ENCODE assay signal across 8 cellular contexts in the genomic region with DNA sequence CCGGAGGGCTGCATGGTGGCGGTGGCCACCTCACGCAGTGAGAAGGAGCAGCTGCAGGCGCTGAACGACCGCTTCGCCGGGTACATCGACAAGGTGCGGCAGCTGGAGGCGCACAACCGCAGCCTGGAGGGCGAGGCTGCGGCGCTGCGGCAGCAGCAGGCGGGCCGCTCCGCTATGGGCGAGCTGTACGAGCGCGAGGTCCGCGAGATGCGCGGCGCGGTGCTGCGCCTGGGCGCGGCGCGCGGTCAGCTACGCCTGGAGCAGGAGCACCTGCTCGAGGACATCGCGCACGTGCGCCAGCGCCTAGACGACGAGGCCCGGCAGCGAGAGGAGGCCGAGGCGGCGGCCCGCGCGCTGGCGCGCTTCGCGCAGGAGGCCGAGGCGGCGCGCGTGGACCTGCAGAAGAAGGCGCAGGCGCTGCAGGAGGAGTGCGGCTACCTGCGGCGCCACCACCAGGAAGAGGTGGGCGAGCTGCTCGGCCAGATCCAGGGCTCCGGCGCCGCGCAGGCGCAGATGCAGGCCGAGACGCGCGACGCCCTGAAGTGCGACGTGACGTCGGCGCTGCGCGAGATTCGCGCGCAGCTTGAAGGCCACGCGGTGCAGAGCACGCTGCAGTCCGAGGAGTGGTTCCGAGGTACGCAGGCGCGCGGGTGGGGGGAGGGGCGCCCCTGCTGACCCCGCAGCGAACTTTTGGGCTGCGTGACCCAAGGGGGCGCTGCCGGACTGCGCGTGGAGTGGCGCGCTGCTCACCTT. TPM values are rescaled to one million over a fixed set of nuclear protein-coding genes. Genes with fewer than 3 reads are reported as not detected.
A peak's percentile ranks its signal among the peaks of the same experiment; 100 is the strongest.
DNase-seq lines count a peak whose midpoint lies in the region; ATAC-seq, FAIRE-seq and TF ChIP-seq lines count a peak whose summit lies in the region.

No MANE protein-coding gene starts in this region.

- ATAC-seq in HepG2 (no peak), HG02840 (IDR thresholded peaks at IDR 0.05; ENCODE audit: low FRiP score, unreplicated experiment) (no peak), HG03565 (IDR thresholded peaks at IDR 0.05; ENCODE audit: unreplicated experiment) (no peak), HG03460 (IDR thresholded peaks at IDR 0.05; ENCODE audit: unreplicated experiment) (no peak)

- no peaks in the 10 kb centered on the region for H3K36me3 ChIP-seq in bronchial epithelial cell (ENCODE audit: control insufficient read depth, insufficient read depth, low read length)
- no peaks in the 10 kb centered on the region for H3K36me3 ChIP-seq in HepG2 (replicated peaks in 1 of 2; ENCODE audit: control insufficient read depth in 1 of 2, insufficient read depth in 2 of 2, low read length in 2 of 2)

- POLR2A ChIA-PET in HepG2 (lab: Yijun Ruan, JAX): no interaction called here

- TF ChIP-seq POLR2A in HepG2 (IDR thresholded peaks at IDR 0.05; ENCODE audit: insufficient read depth in 1 of 2, low read depth in 2 of 2, low read length in 2 of 2): no peak

- peaks cover 0 to 16% (median 6%) of the 10 kb centered on the region in 7 donors for H3K9me3 Mint-ChIP-seq in CD14-positive monocyte

- FAIRE-seq in bronchial epithelial cell (lab: Jason Lieb, UNC) (no peak), HepG2 (lab: Jason Lieb, UNC) (no peak)

- no peak for TF ChIP-seq RAD21 in HepG2 (CRISPR knock-in tag; IDR thresholded peaks at IDR 0.05)

- CTCF ChIA-PET in HepG2 (lab: Yijun Ruan, JAX; ENCODE audit: low intra/inter-chr PET ratio, low total read pairs): no interaction called here

- BruUV-seq in HepG2 (replicated peaks; lab: Mats Ljungman, UMichigan): no TSS peak

- DNase-seq in CD14-positive monocyte (ENCODE audit: low spot score) (no peak), OCI-M1 (lab: John Stamatoyannopoulos, UW) (peak; percentile 83), bronchial epithelial cell (ENCODE audit: low read depth) (peak; percentile 14), HepG2 (ENCODE audit: low spot score) (no peak)
- DNase-seq in stimulated activated CD8-positive, alpha-beta memory T cell treated with anti-CD3 and anti-CD28 coated beads, Interleukin-7, amount 100 ng/mL, for 48 hours (ENCODE audit: extremely low read depth in 1 of 2, low read depth in 1 of 2): peak; percentile 5 to 37

- TF ChIP-seq EP300 in HepG2 (IDR thresholded peaks at IDR 0.05; ENCODE audit: low read depth in 2 of 2, low read length in 2 of 2) (no peak), HepG2 (CRISPR knock-in tag; IDR thresholded peaks at IDR 0.05; ENCODE audit: borderline replicate concordance) (no peak)

- H3K36me3 Mint-ChIP-seq in CD14-positive monocyte: peaks cover 2 to 6% of the 10 kb centered on the region in 2 donors

- peaks cover 13% of the 10 kb centered on the region; the same call in 1 of the 2 replicates for H3K4me1 ChIP-seq in HepG2 (ENCODE audit: insufficient read depth, low read length)

- H3K9me3 ChIP-seq in HepG2 (ENCODE audit: low read length): no peaks in the 10 kb centered on the region

- WGBS in HepG2 (ENCODE audit: low lambda C conversion rate): 81% methylated on average over 106 of the region's 107 CpGs

- peaks cover 34% of the 10 kb centered on the region for H3K4me1 Mint-ChIP-seq in CD14-positive monocyte

- intact Hi-C loops in CD14-positive monocyte (cut with micrococcal nuclease): no loop called here
- intact Hi-C loops in HepG2 (cut with micrococcal nuclease; ENCODE audit: unreplicated experiment): no loop called here

- no peak overlapping the region for H2AFZ ChIP-seq in HepG2 (ENCODE audit: low read length)

- peaks cover 33% of the 10 kb centered on the region for H3K27me3 ChIP-seq in bronchial epithelial cell (ENCODE audit: control insufficient read depth, insufficient read depth, low read length)
- H3K27me3 ChIP-seq in HepG2 (ENCODE audit: control insufficient read depth in 1 of 2, insufficient read depth in 2 of 2, low read length in 2 of 2): peaks cover 10 to 40% of the 10 kb centered on the region in 2 experiments

- peak; percentile 21 for TF ChIP-seq CTCF in CD14-positive monocyte (IDR thresholded peaks at IDR 0.05)
- no peak for TF ChIP-seq CTCF in bronchial epithelial cell (IDR thresholded peaks at IDR 0.05; ENCODE audit: insufficient read depth, low read length, severe bottlenecking)
- TF ChIP-seq CTCF in HepG2 (CRISPR knock-in tag; IDR thresholded peaks at IDR 0.05): peak; percentile 23; the same call in 1 of the 2 replicates

- H3K4me3 Mint-ChIP-seq in CD14-positive monocyte: peak overlapping the region; percentile 66 to 74

- H3K4me3 ChIP-seq in bronchial epithelial cell (ENCODE audit: low read depth, low read length) (peak overlapping the region; percentile 9), HepG2 (replicated peaks in 1 of 3; ENCODE audit: insufficient read depth in 1 of 3, low read depth in 2 of 3, low read length in 3 of 3) (no peak overlapping the region)

- H4K20me1 ChIP-seq in HepG2 (ENCODE audit: insufficient read depth, low read length): peaks cover 7% of the 10 kb centered on the region; the same call in 1 of the 2 replicates

- no peak overlapping the region for H3K27ac ChIP-seq in HepG2 (ENCODE audit: extremely low read length, insufficient read depth, low read length)

- H3K27me3 Mint-ChIP-seq in CD14-positive monocyte (ENCODE audit: low read depth in 3 of 3): peaks cover 39 to 62% (median 42%) of the 10 kb centered on the region in 3 donors

- H3K9ac ChIP-seq in HepG2 (ENCODE audit: insufficient read depth, low read depth, low read length): no peak overlapping the region

- H3K79me2 ChIP-seq in HepG2 (ENCODE audit: insufficient read depth, low read length): no peaks in the 10 kb centered on the region

- no peak overlapping the region for H3K4me2 ChIP-seq in HepG2 (ENCODE audit: low read depth, low read length)

- no peak overlapping the region for H3K27ac Mint-ChIP-seq in CD14-positive monocyte

- in situ Hi-C loops in HepG2 (cut with HindIII; ENCODE audit: extremely low pct_ligation_motif_present, low pct_unique_long_range_greater_than_20kb): no loop called here

TF ChIP-seq in HepG2, 621 proteins besides CTCF, POLR2A, EP300 and RAD21 (continues in another document):
- TF ChIP-seq NAIF1 (CRISPR knock-in tag; IDR thresholded peaks at IDR 0.05; ENCODE audit: borderline replicate concordance): no peak
- TF ChIP-seq, protein P1, sequence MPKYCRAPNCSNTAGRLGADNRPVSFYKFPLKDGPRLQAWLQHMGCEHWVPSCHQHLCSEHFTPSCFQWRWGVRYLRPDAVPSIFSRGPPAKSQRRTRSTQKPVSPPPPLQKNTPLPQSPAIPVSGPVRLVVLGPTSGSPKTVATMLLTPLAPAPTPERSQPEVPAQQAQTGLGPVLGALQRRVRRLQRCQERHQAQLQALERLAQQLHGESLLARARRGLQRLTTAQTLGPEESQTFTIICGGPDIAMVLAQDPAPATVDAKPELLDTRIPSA (CRISPR knock-in tag; IDR thresholded peaks at IDR 0.05; ENCODE audit: borderline replicate concordance): no peak

RNA-seq across cellular contexts. Expression of a gene that starts 0.7 kb away (rescaled TPM):
- polyA plus RNA-seq in CD14-positive monocyte (under 1 TPM; 0.20 to 0.74 TPM), HepG2 (2011; rRNA removed) (not detected in 2 replicates)
- total RNA-seq in bronchial epithelial cell (under 0.01 and 0.13 TPM in 2 replicates), HepG2 (2016; rRNA removed; fragmentation: Illumina TruSeq; extraction: Trizol) (not detected in 2 replicates)
- total RNA-seq in HepG2 (2016; cell fraction: cytosol; rRNA removed; fragmentation: Illumina TruSeq; extraction: Trizol; ENCODE audit: low read depth): not detected in 2 replicates
- total RNA-seq in HepG2 (2016; cell fraction: insoluble cytoplasmic fraction; rRNA removed; fragmentation: Illumina TruSeq; extraction: Trizol): not detected in 2 replicates
- not detected in 2 replicates for total RNA-seq in HepG2 (2016; cell fraction: membrane; rRNA removed; fragmentation: Illumina TruSeq; extraction: Trizol)
- total RNA-seq in HepG2 (2016; cell fraction: nucleus; rRNA removed; fragmentation: Illumina TruSeq; extraction: Trizol): not detected in 2 replicates
- polyA plus RNA-seq in HepG2 (2011; cell fraction: cytosol; rRNA removed): not detected in 2 replicates
- not detected in 2 replicates for polyA plus RNA-seq in HepG2 (2011; cell fraction: nucleus; rRNA removed)
- not detected in 2 replicates for polyA plus RNA-seq in HepG2 (2012)
- polyA plus RNA-seq in HepG2 (2016; cell fraction: cytosol; fragmentation: Illumina TruSeq; extraction: Trizol; ENCODE audit: low read depth): not detected in 2 replicates
- polyA plus RNA-seq in HepG2 (2016; cell fraction: insoluble cytoplasmic fraction; fragmentation: Illumina TruSeq; extraction: Trizol; ENCODE audit: low read depth): not detected in 2 replicates
- not detected in 2 replicates for polyA plus RNA-seq in HepG2 (2016; cell fraction: membrane; fragmentation: Illumina TruSeq; extraction: Trizol; ENCODE audit: low read depth)
- not detected in 2 replicates for polyA plus RNA-seq in HepG2 (2016; cell fraction: nucleus; fragmentation: Illumina TruSeq; extraction: Trizol; ENCODE audit: insufficient read depth, low read depth)
- polyA minus RNA-seq in HepG2 (2011; rRNA and poly(A)+ RNA removed; ENCODE audit: low replicate concordance): 0.12 TPM in 1 of 2 replicates, not detected in the other
- not detected in 2 replicates for polyA minus RNA-seq in HepG2 (2011; cell fraction: cytosol; rRNA and poly(A)+ RNA removed)
- not detected in 2 replicates for polyA minus RNA-seq in HepG2 (2011; cell fraction: nucleus; rRNA and poly(A)+ RNA removed)

RNA-seq across cellular contexts. Expression of a gene that starts 42.3 kb away (rescaled TPM):
- polyA plus RNA-seq in CD14-positive monocyte (under 1 TPM in 1 of 2 donors, not detected in 1; 0.20 TPM), HepG2 (2011; rRNA removed) (not detected in 2 replicates)
- total RNA-seq in bronchial epithelial cell (not detected in 2 replicates), HepG2 (2016; rRNA removed; fragmentation: Illumina TruSeq; extraction: Trizol) (not detected in 2 replicates)
- not detected in 2 replicates for total RNA-seq in HepG2 (2016; cell fraction: cytosol; rRNA removed; fragmentation: Illumina TruSeq; extraction: Trizol; ENCODE audit: low read depth)
- total RNA-seq in HepG2 (2016; cell fraction: insoluble cytoplasmic fraction; rRNA removed; fragmentation: Illumina TruSeq; extraction: Trizol): not detected in 2 replicates
- total RNA-seq in HepG2 (2016; cell fraction: membrane; rRNA removed; fragmentation: Illumina TruSeq; extraction: Trizol): not detected in 2 replicates
- not detected in 2 replicates for total RNA-seq in HepG2 (2016; cell fraction: nucleus; rRNA removed; fragmentation: Illumina TruSeq; extraction: Trizol)
- polyA plus RNA-seq in HepG2 (2011; cell fraction: cytosol; rRNA removed): not detected in 2 replicates
- not detected in 2 replicates for polyA plus RNA-seq in HepG2 (2011; cell fraction: nucleus; rRNA removed)
- not detected in 2 replicates for polyA plus RNA-seq in HepG2 (2012)
- polyA plus RNA-seq in HepG2 (2016; cell fraction: cytosol; fragmentation: Illumina TruSeq; extraction: Trizol; ENCODE audit: low read depth): not detected in 2 replicates
- not detected in 2 replicates for polyA plus RNA-seq in HepG2 (2016; cell fraction: insoluble cytoplasmic fraction; fragmentation: Illumina TruSeq; extraction: Trizol; ENCODE audit: low read depth)
- polyA plus RNA-seq in HepG2 (2016; cell fraction: membrane; fragmentation: Illumina TruSeq; extraction: Trizol; ENCODE audit: low read depth): not detected in 2 replicates
- polyA plus RNA-seq in HepG2 (2016; cell fraction: nucleus; fragmentation: Illumina TruSeq; extraction: Trizol; ENCODE audit: insufficient read depth, low read depth): not detected in 2 replicates
- polyA minus RNA-seq in HepG2 (2011; rRNA and poly(A)+ RNA removed; ENCODE audit: low replicate concordance): not detected in 2 replicates
- not detected in 2 replicates for polyA minus RNA-seq in HepG2 (2011; cell fraction: cytosol; rRNA and poly(A)+ RNA removed)
- not detected in 2 replicates for polyA minus RNA-seq in HepG2 (2011; cell fraction: nucleus; rRNA and poly(A)+ RNA removed)

Comparison
In these comparisons a context has a peak if more than half of its experiments do, and no peak if none do; other contexts are left out.
1. DNase-seq: peak in OCI-M1 (single experiment), bronchial epithelial cell (single experiment) and stimulated activated CD8-positive, alpha-beta memory T cell treated with anti-CD3 and anti-CD28 coated beads, Interleukin-7, amount 100 ng/mL, for 48 hours (2 of 2); none in CD14-positive monocyte (single experiment) and HepG2 (single experiment).